ENCODE assay signal across 1 cellular context in the genomic region with DNA sequence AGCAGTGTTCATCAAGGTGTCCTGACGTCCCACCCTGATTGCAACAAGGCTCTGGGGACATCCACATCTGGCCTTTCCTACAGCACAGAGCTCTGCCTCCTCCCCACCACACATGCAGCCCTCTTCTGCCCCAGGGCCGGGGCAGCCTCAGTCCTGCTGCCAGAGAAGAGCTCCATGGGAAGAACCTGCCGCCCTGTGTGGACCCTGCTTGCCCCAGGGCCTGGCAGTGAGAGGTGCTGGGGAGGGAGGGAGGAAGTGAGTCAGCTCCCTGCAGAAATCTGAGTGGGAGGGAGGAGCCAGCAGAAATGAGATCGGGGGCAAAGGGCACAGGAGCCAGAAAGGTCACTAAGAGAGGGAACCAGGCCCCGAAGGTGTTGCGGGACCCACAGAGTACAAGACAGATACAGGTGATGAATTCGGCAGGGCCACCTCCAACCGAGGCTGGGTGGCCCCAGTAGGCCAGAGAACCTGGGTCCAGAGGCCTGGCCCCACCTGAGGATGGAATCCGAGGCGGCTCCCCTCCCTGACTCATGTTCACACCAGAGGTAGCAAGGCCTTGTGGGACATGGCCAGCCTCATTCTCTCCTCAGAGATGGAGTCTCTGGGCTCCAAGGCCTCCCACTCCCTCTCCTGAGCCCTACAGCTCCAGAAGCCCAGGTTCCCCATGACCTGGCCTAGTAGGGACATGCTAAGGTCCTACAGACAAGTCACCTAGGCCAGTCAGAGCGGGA.
TF ChIP-seq lines count a peak whose summit lies in the region.

No MANE protein-coding gene starts in this region.

TF ChIP-seq in endothelial cell of umbilical vein, 7 proteins besides CTCF, POLR2A, EP300 and RAD21:
- peak; percentile 8 for TF ChIP-seq JUN (IDR thresholded peaks at IDR 0.05; ENCODE audit: borderline replicate concordance, insufficient read depth, insufficient read length, low read depth)
- TF ChIP-seq, protein P1, sequence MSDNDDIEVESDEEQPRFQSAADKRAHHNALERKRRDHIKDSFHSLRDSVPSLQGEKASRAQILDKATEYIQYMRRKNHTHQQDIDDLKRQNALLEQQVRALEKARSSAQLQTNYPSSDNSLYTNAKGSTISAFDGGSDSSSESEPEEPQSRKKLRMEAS (IDR thresholded peaks at IDR 0.05; ENCODE audit: insufficient read depth, insufficient read length): no peak
- TF ChIP-seq FOS (IDR thresholded peaks at IDR 0.05; ENCODE audit: borderline replicate concordance, insufficient read depth, low read length): peak; percentile 50
